Comparison of ENCODE assay signal across 28 cellular contexts in genomic region chr16:11479916-11480315, GRCh38.
"Had no signal": no experiment of that assay in that cellular context is flagged by ENCODE, and none has a peak within 500 bp of the region (broad histone marks: within the 10 kb centered on the region; RNA-seq: fewer than 3 reads in every experiment).

No MANE protein-coding gene starts in this region.

- DNase-seq: colonic mucosa; cortex of kidney; effector CD8-positive, alpha-beta T cell; effector memory CD8-positive, alpha-beta T cell; endodermal cell; erythroblast; esophagus squamous epithelium; foreskin fibroblast; foreskin melanocyte; gastrocnemius medialis; glutamatergic neuron; head of caudate nucleus; heart right ventricle; hippocampal formation; left cardiac atrium; left lung; left ventricle myocardium superior; lower lobe of right lung; mesenchymal stem cell; mucosa of descending colon; naive B cell had no signal

- H3K36me3 Mint-ChIP-seq: mesothelial cell of epicardium had no signal

- H3K36me3 ChIP-seq: colonic mucosa, esophagus squamous epithelium, lower lobe of right lung had no signal

- H3K27ac Mint-ChIP-seq: dendritic cell treated with granulocyte-macrophage colony-stimulating factor and Interleukin-4, amounts not matched to agents 40 ng/mL and 50 ng/mL, for 4 days; effector memory CD8-positive, alpha-beta T cell; endodermal cell; mesothelial cell of epicardium had no signal

- H3K9me3 ChIP-seq: colonic mucosa, gastrocnemius medialis, lower lobe of right lung had no signal

- H3K27me3 Mint-ChIP-seq: effector memory CD8-positive, alpha-beta T cell; naive B cell had no signal

- H3K27me3 ChIP-seq: colonic mucosa, esophagus squamous epithelium, gastrocnemius medialis, heart right ventricle, left lung had no signal

- H3K4me1 Mint-ChIP-seq: endodermal cell, mesothelial cell of epicardium, naive B cell had no signal

- H3K4me3 ChIP-seq: colonic mucosa, esophagus squamous epithelium, gastrocnemius medialis, heart right ventricle, left lung, lower lobe of right lung, mucosa of descending colon had no signal

- H3K4me1 ChIP-seq: colonic mucosa, gastrocnemius medialis, heart right ventricle, left lung, lower lobe of right lung had no signal

- FAIRE-seq: endometrium, islet of Langerhans, keratinocyte had no signal

- H3K27ac ChIP-seq: colonic mucosa, epithelial cell of prostate, esophagus squamous epithelium, gastrocnemius medialis, heart right ventricle, left lung, lower lobe of right lung had no signal

- H3K4me3 Mint-ChIP-seq: dendritic cell treated with granulocyte-macrophage colony-stimulating factor and Interleukin-4, amounts not matched to agents 40 ng/mL and 50 ng/mL, for 4 days; effector memory CD8-positive, alpha-beta T cell; endodermal cell; mesothelial cell of epicardium; naive B cell had no signal

- ATAC-seq: effector memory CD8-positive, alpha-beta T cell; esophagus mucosa; gastrocnemius medialis; heart right ventricle; left cardiac atrium; left lung; left ventricle myocardium superior; lower lobe of right lung; mucosa of descending colon had no signal
